In genomic region chr6:163547287-163547686, GRCh38 we compare ENCODE assay signal across 20 cellular contexts.
"Had no signal": no experiment of that assay in that cellular context is flagged by ENCODE, and none has a peak within 500 bp of the region (broad histone marks: within the 10 kb centered on the region; RNA-seq: fewer than 3 reads in every experiment).

No MANE protein-coding gene starts in this region.

- DNase-seq: activated B cell treated with CpG ODN at 0.5 μM for 24 hours; activated CD4-positive, alpha-beta T cell treated with anti-CD3 and anti-CD28 coated beads for 36 hours; activated CD4-positive, alpha-beta T cell treated with anti-CD3 and anti-CD28 coated beads, Interleukin-2, amount 50 U/mL, for 4 hours; activated CD8-positive, alpha-beta memory T cell treated with anti-CD3 and anti-CD28 coated beads for 24 hours; activated CD8-positive, alpha-beta memory T cell treated with anti-CD3 and anti-CD28 coated beads, Interleukin-2, amount 50 U/mL, for 4 hours; activated T-cell treated with anti-CD3 and anti-CD28 coated beads, Interleukin-2, amount 50 U/mL, for 24 hours; cerebellar nuclear complex; effector CD4-positive, alpha-beta T cell; immature natural killer cell; left lung; nucleus accumbens; stimulated activated CD4-positive, alpha-beta T cell treated with anti-CD3 and anti-CD28 coated beads, Interleukin-4, amount 100 ng/mL, for 24 hours; stimulated activated naive CD4-positive, alpha-beta T cell treated with Interleukin-2 at 50 U/mL for 16 hours; T-cell; T-helper 9 cell; upper lobe of left lung had no signal

- H3K4me3 ChIP-seq: ascending aorta, breast epithelium, left lung, upper lobe of left lung had no signal

- H3K4me3 Mint-ChIP-seq: activated B cell treated with CpG ODN at 0.5 μM for 24 hours; activated CD4-positive, alpha-beta T cell treated with anti-CD3 and anti-CD28 coated beads for 36 hours; activated T-cell treated with anti-CD3 and anti-CD28 coated beads, Interleukin-2, amount 50 U/mL, for 24 hours; activated T-helper 17 cell treated with anti-CD3 and anti-CD28 coated beads, Interleukin-2, amount 50 U/mL, for 72 hours; immature natural killer cell; T-cell had no signal

- H3K27me3 Mint-ChIP-seq: activated B cell treated with CpG ODN at 0.5 μM for 24 hours; activated CD4-positive, alpha-beta T cell treated with anti-CD3 and anti-CD28 coated beads for 36 hours; activated T-cell treated with anti-CD3 and anti-CD28 coated beads, Interleukin-2, amount 50 U/mL, for 24 hours; activated T-helper 17 cell treated with anti-CD3 and anti-CD28 coated beads, Interleukin-2, amount 50 U/mL, for 72 hours; T-cell had no signal

- H3K27ac ChIP-seq: ascending aorta, breast epithelium, left lung, upper lobe of left lung had no signal

- H3K27ac Mint-ChIP-seq: activated B cell treated with CpG ODN at 0.5 μM for 24 hours; activated CD4-positive, alpha-beta T cell treated with anti-CD3 and anti-CD28 coated beads for 36 hours; activated naive CD4-positive, alpha-beta T cell treated with anti-CD3 and anti-CD28 coated beads, Interleukin-2, amount 50 U/mL, for 72 hours; activated T-cell treated with anti-CD3 and anti-CD28 coated beads, Interleukin-2, amount 50 U/mL, for 24 hours; activated T-helper 17 cell treated with anti-CD3 and anti-CD28 coated beads, Interleukin-2, amount 50 U/mL, for 72 hours; T-cell had no signal

- H3K4me1 Mint-ChIP-seq: activated B cell treated with CpG ODN at 0.5 μM for 24 hours had no signal

- H3K9me3 ChIP-seq: ascending aorta, breast epithelium, left lung, upper lobe of left lung had no signal

- H3K36me3 ChIP-seq: ascending aorta, breast epithelium, upper lobe of left lung had no signal

- H3K4me1 ChIP-seq: ascending aorta, breast epithelium had no signal

- ATAC-seq: activated CD4-positive, alpha-beta T cell treated with anti-CD3 and anti-CD28 coated beads for 36 hours; activated naive CD4-positive, alpha-beta T cell treated with anti-CD3 and anti-CD28 coated beads, Interleukin-2, amount 50 U/mL, for 72 hours; activated T-helper 17 cell treated with anti-CD3 and anti-CD28 coated beads, Interleukin-2, amount 50 U/mL, for 72 hours; left lung; T-cell had no signal

- H3K27me3 ChIP-seq: ascending aorta, breast epithelium, left lung, upper lobe of left lung had no signal

- H3K9me3 Mint-ChIP-seq: activated naive CD4-positive, alpha-beta T cell treated with anti-CD3 and anti-CD28 coated beads, Interleukin-2, amount 50 U/mL, for 72 hours; activated T-cell treated with anti-CD3 and anti-CD28 coated beads, Interleukin-2, amount 50 U/mL, for 24 hours; activated T-helper 17 cell treated with anti-CD3 and anti-CD28 coated beads, Interleukin-2, amount 50 U/mL, for 72 hours; immature natural killer cell; T-cell had no signal
